11 cellular contexts compared by ENCODE assay signal in genomic region chr2:181239400-181239799, GRCh38.
A peak's percentile ranks its signal among the peaks of the same experiment; 100 is the strongest.
DNase-seq lines count a peak whose midpoint lies in the region; ATAC-seq and TF ChIP-seq lines count a peak whose summit lies in the region.
"Had no signal": no experiment of that assay in that cellular context is flagged by ENCODE, and none has a peak within 500 bp of the region (broad histone marks: within the 10 kb centered on the region; RNA-seq: fewer than 3 reads in every experiment).

No MANE protein-coding gene starts in this region.

- H3K27ac ChIP-seq in C4-2B: no peak overlapping the region
- H3K27ac ChIP-seq in PC-3 (ENCODE audit: low read length): no peak overlapping the region
- no peak overlapping the region for H3K27ac ChIP-seq in hepatocyte
- H3K27ac ChIP-seq: esophagus muscularis mucosa had no signal

- H2AFZ ChIP-seq in PC-3 (ENCODE audit: low read length): no peak overlapping the region
- H2AFZ ChIP-seq in hepatocyte: no peak overlapping the region

- no peaks in the 10 kb centered on the region for H3K9me2 ChIP-seq in PC-3 (replicated peaks; ENCODE audit: low read length)
- H3K9me2 ChIP-seq in hepatocyte (replicated peaks; ENCODE audit: insufficient read depth): no peaks in the 10 kb centered on the region

- no peak overlapping the region for H3K9ac ChIP-seq in PC-3 (ENCODE audit: low read length)

- H3K9me3 ChIP-seq in PC-3 (ENCODE audit: low read length) (no peaks in the 10 kb centered on the region), hepatocyte (ENCODE audit: low read depth) (no peaks in the 10 kb centered on the region)
- H3K9me3 ChIP-seq: esophagus muscularis mucosa had no signal

- no TSS peak for BruUV-seq in PC-3 (replicated peaks; lab: Mats Ljungman, UMichigan)

- no peaks in the 10 kb centered on the region for H3K36me3 ChIP-seq in PC-3 (ENCODE audit: low read depth, low read length)
- H3K36me3 ChIP-seq in hepatocyte (replicated peaks; ENCODE audit: insufficient read depth, low read depth): no peaks in the 10 kb centered on the region
- H3K36me3 ChIP-seq: esophagus muscularis mucosa had no signal

- intact Hi-C loops in PC-3 (cut with micrococcal nuclease): no loop called here

- CTCF ChIA-PET in PC-3 (lab: Charles Lee): no interaction called here

- H3K4me1 ChIP-seq in PC-3 (ENCODE audit: insufficient read depth, low read length): no peaks in the 10 kb centered on the region
- H3K4me1 ChIP-seq in hepatocyte (ENCODE audit: insufficient read depth): peaks cover 3% of the 10 kb centered on the region
- H3K4me1 ChIP-seq: esophagus muscularis mucosa had no signal

- DNase-seq in GM12864 (ENCODE audit: low read depth) (no peak), PC-3 (peak; percentile 43), hepatocyte (ENCODE audit: low spot score) (no peak), ureter (ENCODE audit: low spot score) (no peak)
- DNase-seq: amniotic stem cell, NCI-H1092, RPMI8226 had no signal

- H3K27me3 ChIP-seq in PC-3 (ENCODE audit: low read length) (no peaks in the 10 kb centered on the region), hepatocyte (no peaks in the 10 kb centered on the region)
- H3K27me3 ChIP-seq: esophagus muscularis mucosa had no signal

- H3K4me3 ChIP-seq in GM12864 (ENCODE audit: low read depth, low read length) (no peak overlapping the region), PC-3 (ENCODE audit: low read length) (no peak overlapping the region), hepatocyte (no peak overlapping the region)
- H3K4me3 ChIP-seq: esophagus muscularis mucosa had no signal

- TF ChIP-seq CTCF in C4-2B (conservative IDR thresholded peaks at IDR 0.05): peak; percentile 41
- peak; percentile 15 for TF ChIP-seq CTCF in GM12864 (IDR thresholded peaks at IDR 0.05; ENCODE audit: low read depth, low read length, missing control alignments)
- peak; percentile 54 for TF ChIP-seq CTCF in PC-3 (conservative IDR thresholded peaks at IDR 0.05; ENCODE audit: low read depth, low read length)
- TF ChIP-seq CTCF in hepatocyte (IDR thresholded peaks at IDR 0.05; ENCODE audit: poor library complexity): peak; percentile 16

- no peak overlapping the region for H3K4me2 ChIP-seq in PC-3 (ENCODE audit: low read length)
- no peak overlapping the region for H3K4me2 ChIP-seq in hepatocyte

- ATAC-seq in PC-3: no peak
- no peak for ATAC-seq in GM21423 (IDR thresholded peaks at IDR 0.05; ENCODE audit: unreplicated experiment)
- no peak for ATAC-seq in HG02798 (IDR thresholded peaks at IDR 0.05; ENCODE audit: poor library complexity, unreplicated experiment)

- no peaks in the 10 kb centered on the region for H3K79me2 ChIP-seq in PC-3 (ENCODE audit: low read length)
- no peaks in the 10 kb centered on the region for H3K79me2 ChIP-seq in hepatocyte

- no peaks in the 10 kb centered on the region for H3F3A ChIP-seq in PC-3 (ENCODE audit: low read length, unreplicated experiment)

- WGBS in hepatocyte (ENCODE audit: low lambda C conversion rate, missing lambda C conversion rate): 67% methylated on average over 2 of the region's 2 CpGs

- POLR2A ChIA-PET in PC-3 (lab: Charles Lee; ENCODE audit: unreplicated experiment): no interaction called here

- H4K20me1 ChIP-seq in PC-3 (ENCODE audit: low read length) (no peaks in the 10 kb centered on the region), hepatocyte (ENCODE audit: insufficient read depth, poor library complexity, severe bottlenecking) (no peaks in the 10 kb centered on the region)
